Comparison of ENCODE assay signal across 1 cellular context in genomic region chr2:230124792-230125452, GRCh38.
TF ChIP-seq lines count a peak whose summit lies in the region.

No MANE protein-coding gene starts in this region.

TF ChIP-seq in HCT116, 20 proteins besides CTCF, POLR2A, EP300 and RAD21 (continued from another document):
- no peak for TF ChIP-seq TCF7L2 (IDR thresholded peaks at IDR 0.05; ENCODE audit: borderline replicate concordance, extremely low read depth, insufficient read depth, insufficient read length)
- no peak for TF ChIP-seq MAX (IDR thresholded peaks at IDR 0.05)
